In the genomic region with DNA sequence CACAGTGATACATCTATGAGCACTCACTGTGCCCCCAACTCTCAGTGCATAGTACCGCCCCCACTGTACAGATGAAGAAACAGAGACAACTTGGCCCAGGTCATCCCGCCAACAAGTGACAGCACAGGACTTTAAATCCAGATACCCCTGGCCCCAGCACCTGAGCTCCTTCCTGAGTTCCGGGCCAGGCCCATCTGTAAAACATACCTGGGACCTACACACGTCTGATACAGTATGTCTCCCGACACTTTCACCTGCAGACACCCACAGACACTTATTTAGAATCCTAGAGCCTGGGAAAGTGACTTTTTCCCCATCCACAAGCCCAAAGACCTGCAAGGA, we compare ENCODE assay signal across 11 cellular contexts.
DNase-seq lines count a peak whose midpoint lies in the region; ATAC-seq and TF ChIP-seq lines count a peak whose summit lies in the region.
"Had no signal": no experiment of that assay in that cellular context is flagged by ENCODE, and none has a peak within 500 bp of the region (broad histone marks: within the 10 kb centered on the region; RNA-seq: fewer than 3 reads in every experiment).

No MANE protein-coding gene starts in this region.

- H3K27ac Mint-ChIP-seq in stimulated activated effector memory CD8-positive, alpha-beta T cell treated with anti-CD3 and anti-CD28 coated beads, Interleukin-12 subunit alpha, Interleukin-12 subunit beta, amount 100 ng/mL, for 72 hours = peak overlapping the region; percentile 37
- H3K27ac Mint-ChIP-seq: activated CD8-positive, alpha-beta T cell treated with anti-CD3 and anti-CD28 coated beads, Interleukin-2, amount 10 ng/mL, durations not matched to agents 7 days and 5 days; effector memory CD8-positive, alpha-beta T cell had no signal

- H3K27ac ChIP-seq in PC-3 (ENCODE audit: low read length) (peak overlapping the region; percentile 99), brain microvascular endothelial cell (peak overlapping the region; percentile 91), right lobe of liver (peak overlapping the region in 2 of 3 donors; percentile 29 to 51)

- peak overlapping the region; percentile 81 for H3K9ac ChIP-seq in PC-3 (ENCODE audit: low read length)

- H3K9me3 Mint-ChIP-seq in stimulated activated effector memory CD8-positive, alpha-beta T cell treated with anti-CD3 and anti-CD28 coated beads, Interleukin-12 subunit alpha, Interleukin-12 subunit beta, amount 100 ng/mL, for 72 hours = no peaks in the 10 kb centered on the region
- H3K9me3 Mint-ChIP-seq: effector memory CD8-positive, alpha-beta T cell had no signal

- H3K4me1 Mint-ChIP-seq in stimulated activated effector memory CD8-positive, alpha-beta T cell treated with anti-CD3 and anti-CD28 coated beads, Interleukin-12 subunit alpha, Interleukin-12 subunit beta, amount 100 ng/mL, for 72 hours = peaks cover 52% of the 10 kb centered on the region

- no peak overlapping the region for H3K4me3 Mint-ChIP-seq in stimulated activated effector memory CD8-positive, alpha-beta T cell treated with anti-CD3 and anti-CD28 coated beads, Interleukin-12 subunit alpha, Interleukin-12 subunit beta, amount 100 ng/mL, for 72 hours
- H3K4me3 Mint-ChIP-seq: activated CD8-positive, alpha-beta T cell treated with anti-CD3 and anti-CD28 coated beads, Interleukin-2, amount 10 ng/mL, durations not matched to agents 7 days and 5 days; effector memory CD8-positive, alpha-beta T cell had no signal

- H3K4me2 ChIP-seq in PC-3 (ENCODE audit: low read length) = peak overlapping the region; percentile 67

- H3K79me2 ChIP-seq in PC-3 (ENCODE audit: low read length) = peaks cover 89% of the 10 kb centered on the region

- H4K20me1 ChIP-seq in PC-3 (ENCODE audit: low read length) = no peaks in the 10 kb centered on the region

- in situ Hi-C loops in brain microvascular endothelial cell (cut with HindIII; ENCODE audit: low pct_ligation_motif_present, low sequenced_read_pairs) = no loop called here

- BruUV-seq in PC-3 (replicated peaks; lab: Mats Ljungman, UMichigan) = no TSS peak

- DNase-seq in PC-3 (no peak), brain microvascular endothelial cell (no peak), right lobe of liver (peak in 1 of 3 donors; percentile 10), head of caudate nucleus (no peak), T-helper 1 cell (no peak)
- DNase-seq in stimulated activated effector memory CD8-positive, alpha-beta T cell treated with anti-CD3 and anti-CD28 coated beads, Interleukin-12 subunit alpha, Interleukin-12 subunit beta, amount 100 ng/mL, for 72 hours (ENCODE audit: low spot score in 2 of 2) = no peak
- DNase-seq: activated CD8-positive, alpha-beta T cell treated with anti-CD3 and anti-CD28 coated beads, Interleukin-2, amount 10 ng/mL, durations not matched to agents 7 days and 5 days; effector memory CD8-positive, alpha-beta T cell had no signal

- intact Hi-C loops in PC-3 (cut with micrococcal nuclease) (loop anchor here (1.0 kb wide), 1 partner anchor 44 kb away; no protein-coding TSS in a partner anchor), right lobe of liver (cut with DNase I) (no loop called here), head of caudate nucleus (cut with DNase I) (loop anchor here (10.0 kb wide), 1 partner anchor 50 kb away; no protein-coding TSS in a partner anchor)

- TF ChIP-seq CTCF in PC-3 (conservative IDR thresholded peaks at IDR 0.05; ENCODE audit: low read depth, low read length) = no peak
- TF ChIP-seq CTCF in brain microvascular endothelial cell (IDR thresholded peaks at IDR 0.05; ENCODE audit: low read depth, low read length, missing control alignments) = no peak
- TF ChIP-seq CTCF in right lobe of liver (IDR thresholded peaks at IDR 0.05) = no peak

- H3F3A ChIP-seq in PC-3 (ENCODE audit: low read length, unreplicated experiment) = peaks cover 4% of the 10 kb centered on the region

- H3K4me1 ChIP-seq in PC-3 (ENCODE audit: insufficient read depth, low read length) = peaks cover 72% of the 10 kb centered on the region
- peaks cover 0 to 29% (median 6%) of the 10 kb centered on the region in 4 donors for H3K4me1 ChIP-seq in right lobe of liver

- POLR2A ChIA-PET in PC-3 (lab: Charles Lee; ENCODE audit: unreplicated experiment) = no interaction called here

- CTCF ChIA-PET in PC-3 (lab: Charles Lee) = no interaction called here

- no peak overlapping the region for H2AFZ ChIP-seq in PC-3 (ENCODE audit: low read length)

- H3K9me3 ChIP-seq in PC-3 (ENCODE audit: low read length) (no peaks in the 10 kb centered on the region), right lobe of liver (no peaks in the 10 kb centered on the region)

- no peaks in the 10 kb centered on the region for H3K36me3 Mint-ChIP-seq in stimulated activated effector memory CD8-positive, alpha-beta T cell treated with anti-CD3 and anti-CD28 coated beads, Interleukin-12 subunit alpha, Interleukin-12 subunit beta, amount 100 ng/mL, for 72 hours

- peak overlapping the region; percentile 14; the same call in 1 of the 2 replicates for H3K4me3 ChIP-seq in PC-3 (ENCODE audit: low read length)
- no peak overlapping the region for H3K4me3 ChIP-seq in brain microvascular endothelial cell (ENCODE audit: low read depth, low read length)
- no peak overlapping the region for H3K4me3 ChIP-seq in right lobe of liver
- H3K4me3 ChIP-seq: lung had no signal

- no peaks in the 10 kb centered on the region for H3K9me2 ChIP-seq in PC-3 (replicated peaks; ENCODE audit: low read length)

- 86% methylated on average over 3 of the region's 5 CpGs for WGBS in right lobe of liver (ENCODE audit: insufficient coverage, low coverage, low lambda C conversion rate, missing lambda C conversion rate)

- no peaks in the 10 kb centered on the region for H3K27me3 ChIP-seq in PC-3 (ENCODE audit: low read length)
- H3K27me3 ChIP-seq in brain microvascular endothelial cell (replicated peaks) = no peaks in the 10 kb centered on the region
- no peaks in the 10 kb centered on the region for H3K27me3 ChIP-seq in right lobe of liver

- TF ChIP-seq POLR2A in right lobe of liver (IDR thresholded peaks at IDR 0.05) = no peak

- H3K36me3 ChIP-seq in PC-3 (ENCODE audit: low read depth, low read length) (peaks cover 32% of the 10 kb centered on the region), brain microvascular endothelial cell (replicated peaks) (no peaks in the 10 kb centered on the region), right lobe of liver (peaks cover 0 to 4% (median 0%) of the 10 kb centered on the region in 4 donors)

- ATAC-seq in PC-3 = no peak
- ATAC-seq in right lobe of liver = no peak
- peak; percentile 70 for ATAC-seq in stimulated activated effector memory CD8-positive, alpha-beta T cell treated with anti-CD3 and anti-CD28 coated beads, Interleukin-12 subunit alpha, Interleukin-12 subunit beta, amount 100 ng/mL, for 72 hours
- no peak for ATAC-seq in GM21367 (IDR thresholded peaks at IDR 0.05; ENCODE audit: unreplicated experiment)
- ATAC-seq in GM18858 (IDR thresholded peaks at IDR 0.05; ENCODE audit: unreplicated experiment) = no peak
- ATAC-seq: activated CD8-positive, alpha-beta T cell treated with anti-CD3 and anti-CD28 coated beads, Interleukin-2, amount 10 ng/mL, durations not matched to agents 7 days and 5 days; effector memory CD8-positive, alpha-beta T cell had no signal

Comparison
In these comparisons a context has a peak if more than half of its experiments do, and no peak if none do; other contexts are left out.
1. H3K27ac ChIP-seq: peak in every context shown above with its lines; median percentile 99 in PC-3; 91 in brain microvascular endothelial cell; 40 in right lobe of liver.
2. intact Hi-C loops: an anchor here in PC-3 (1.0 kb wide) and head of caudate nucleus (10.0 kb wide); none called in right lobe of liver.